ENCODE assay signal across 8 cellular contexts in the genomic region with DNA sequence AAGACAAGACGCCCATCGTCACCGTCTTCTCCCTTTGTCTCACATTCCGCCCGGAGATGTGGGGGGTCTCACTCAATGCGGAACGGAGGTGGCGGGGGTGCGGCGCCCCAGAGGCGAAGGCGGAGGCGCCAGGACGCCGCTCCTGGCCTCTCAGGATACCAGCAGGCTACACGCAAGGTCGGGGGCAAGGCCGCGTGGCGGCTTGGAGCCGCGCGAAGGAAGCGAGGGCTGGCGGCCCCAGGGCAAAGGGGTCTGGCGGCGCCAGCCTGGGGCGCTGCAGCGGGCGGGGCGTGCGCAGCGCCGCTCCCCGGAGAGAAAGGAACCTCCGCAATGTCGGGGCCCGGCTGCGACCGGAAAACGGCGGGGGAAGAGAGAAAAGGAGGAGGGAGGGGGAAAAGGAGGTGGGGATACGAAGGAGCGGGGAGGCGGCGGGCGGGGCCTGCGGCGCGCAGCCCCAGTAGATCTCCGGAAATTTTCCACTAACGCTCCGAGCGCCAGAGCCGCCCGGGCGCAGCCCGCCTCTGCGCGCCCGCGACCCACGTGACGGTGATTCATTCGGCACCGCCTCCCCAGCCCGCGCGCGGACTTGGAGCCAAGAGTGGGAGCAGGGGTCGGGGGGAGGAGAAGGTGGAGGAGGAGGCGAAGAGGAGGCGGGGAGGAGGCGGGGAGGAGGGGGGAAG. TPM values are rescaled to one million over a fixed set of nuclear protein-coding genes. Genes with fewer than 3 reads are reported as not detected.
A peak's percentile ranks its signal among the peaks of the same experiment; 100 is the strongest.
DNase-seq lines count a peak whose midpoint lies in the region; ATAC-seq and TF ChIP-seq lines count a peak whose summit lies in the region.

No MANE protein-coding gene starts in this region.

- no peaks in the 10 kb centered on the region for H3K9me3 Mint-ChIP-seq in CD4-positive, CD25-positive, alpha-beta regulatory T cell

- H3K4me1 ChIP-seq in CD4-positive, CD25-positive, alpha-beta regulatory T cell (ENCODE audit: control insufficient read depth, insufficient read depth, low read length, poor library complexity, severe bottlenecking) = peaks cover 21% of the 10 kb centered on the region

- peak; percentile 81 to 82 for ATAC-seq in CD4-positive, CD25-positive, alpha-beta regulatory T cell (ENCODE audit: low read depth in 2 of 2)
- ATAC-seq in GM19395 (IDR thresholded peaks at IDR 0.05; ENCODE audit: unreplicated experiment) (peak; percentile 65), HG03558 (IDR thresholded peaks at IDR 0.05; ENCODE audit: extremely low read depth, unreplicated experiment) (peak; percentile 56)

- intact Hi-C loops in lower leg skin (cut with DNase I; ENCODE audit: low total_unique reads) = loop anchor here (10.0 kb wide), 1 partner anchor 172 kb away; no protein-coding TSS in a partner anchor

- 1% methylated on average over 50 to 74 of the region's 74 CpGs for WGBS in lower leg skin, 2 donors

- no peaks in the 10 kb centered on the region for H3K9me3 ChIP-seq in CD4-positive, CD25-positive, alpha-beta regulatory T cell (ENCODE audit: control insufficient read depth in 2 of 2, low read length in 2 of 2)

- no peaks in the 10 kb centered on the region for H3K36me3 ChIP-seq in CD4-positive, CD25-positive, alpha-beta regulatory T cell (ENCODE audit: control insufficient read depth, insufficient read depth, low read length)

- peaks cover 25 to 43% (median 30%) of the 10 kb centered on the region in 4 donors for H3K4me1 Mint-ChIP-seq in CD4-positive, CD25-positive, alpha-beta regulatory T cell

- H3K27ac Mint-ChIP-seq in CD4-positive, CD25-positive, alpha-beta regulatory T cell = peak overlapping the region; percentile 88 to 93 (median 92)

- H3K36me3 Mint-ChIP-seq in CD4-positive, CD25-positive, alpha-beta regulatory T cell = no peaks in the 10 kb centered on the region

- DNase-seq in CD4-positive, CD25-positive, alpha-beta regulatory T cell = peak; percentile 82 to 97 (median 90)
- DNase-seq in NCI-H69 (lab: John Stamatoyannopoulos, UW) = peak; percentile 99
- peak; percentile 93 to 94 for DNase-seq in activated CD4-positive, alpha-beta T cell treated with anti-CD3 and anti-CD28 coated beads, Interleukin-2, amount 50 U/mL, for 4 hours
- peak; percentile 99 for DNase-seq in dermis blood vessel endothelial cell
- DNase-seq in lower leg skin (ENCODE audit: low spot score in 2 of 2) = peak; percentile 96 to 100
- DNase-seq in stimulated activated CD4-positive, alpha-beta T cell treated with anti-CD3 and anti-CD28 coated beads, Interleukin-4, amount 100 ng/mL, for 4 hours = peak; percentile 91 to 96

- no peaks in the 10 kb centered on the region for H3K27me3 Mint-ChIP-seq in CD4-positive, CD25-positive, alpha-beta regulatory T cell

- H3K27ac ChIP-seq in CD4-positive, CD25-positive, alpha-beta regulatory T cell (ENCODE audit: insufficient read depth, low read length, poor library complexity, severe bottlenecking) = peak overlapping the region; percentile 87

- no peaks in the 10 kb centered on the region for H3K27me3 ChIP-seq in CD4-positive, CD25-positive, alpha-beta regulatory T cell (ENCODE audit: control insufficient read depth, insufficient read depth, low read length)

- H3K4me3 ChIP-seq in CD4-positive, CD25-positive, alpha-beta regulatory T cell (ENCODE audit: low read depth, low read length) = peak overlapping the region; percentile 63
- H3K4me3 ChIP-seq in lower leg skin (ENCODE audit: low read depth, poor library complexity, severe bottlenecking) = peak overlapping the region; percentile 53

- no peak for TF ChIP-seq POLR2A in lower leg skin (IDR thresholded peaks at IDR 0.05)

- H3K4me3 Mint-ChIP-seq in CD4-positive, CD25-positive, alpha-beta regulatory T cell = peak overlapping the region; percentile 89 to 96 (median 94)

- no peak for TF ChIP-seq CTCF in lower leg skin (IDR thresholded peaks at IDR 0.05)

RNA-seq across cellular contexts. Expression of gene SLC38A2, which starts 10.5 kb away (rescaled TPM):
- 186 TPM for total RNA-seq in CD4-positive, CD25-positive, alpha-beta regulatory T cell
- 100 to 1,000 TPM in 1 of 4 donors, 10 to 100 TPM in 3; 53.0 to 110 (median 80.1) TPM for polyA plus RNA-seq in CD4-positive, CD25-positive, alpha-beta regulatory T cell
- total RNA-seq in dermis blood vessel endothelial cell = 618 and 745 TPM in 2 replicates
- total RNA-seq in lower leg skin = 1,000 to 10,000 TPM in 1 of 4 donors, 100 to 1,000 TPM in 3; 487 to 1,086 (median 587) TPM

Comparison
In these comparisons a context has a peak if more than half of its experiments do, and no peak if none do; other contexts are left out.
1. Peak in every context shown above with its lines: DNase-seq, ATAC-seq, H3K4me3 ChIP-seq and H3K27ac ChIP-seq.